In the genomic region with DNA sequence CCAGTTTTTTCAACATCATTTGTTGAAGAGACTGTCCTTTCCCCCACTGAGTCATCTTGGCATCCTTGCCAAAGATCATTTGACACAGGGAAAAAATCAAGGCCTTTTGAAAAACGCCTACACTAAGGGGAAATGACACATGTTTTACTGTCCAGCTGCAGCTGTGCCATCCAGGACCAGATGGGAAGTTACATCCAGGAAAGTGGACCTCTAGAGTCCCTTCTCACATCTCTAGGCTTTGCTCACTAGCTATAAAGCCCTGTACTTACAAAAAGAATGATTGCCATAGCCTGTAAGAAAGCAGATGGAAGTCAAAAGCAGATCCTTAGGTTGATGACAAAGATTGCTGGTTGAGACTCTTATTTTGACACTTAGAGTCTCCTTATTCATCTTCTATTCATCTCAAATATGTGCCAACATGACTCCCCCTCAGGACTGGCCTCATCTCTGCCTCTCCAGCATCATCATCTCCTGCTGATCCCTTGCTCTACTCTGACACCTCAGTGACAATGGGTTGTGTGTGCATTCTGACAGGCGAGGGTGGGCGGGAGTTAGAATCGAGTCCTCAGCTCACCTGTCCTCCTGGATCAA, we compare ENCODE assay signal across 13 cellular contexts. TPM values are rescaled to one million over a fixed set of nuclear protein-coding genes. Genes with fewer than 3 reads are reported as not detected.
DNase-seq lines count a peak whose midpoint lies in the region; ATAC-seq and TF ChIP-seq lines count a peak whose summit lies in the region.
"Had no signal": no experiment of that assay in that cellular context is flagged by ENCODE, and none has a peak within 500 bp of the region (broad histone marks: within the 10 kb centered on the region; RNA-seq: fewer than 3 reads in every experiment).

No MANE protein-coding gene starts in this region.

- H3K9me3 ChIP-seq in left ventricle myocardium inferior (replicated peaks): no peaks in the 10 kb centered on the region
- H3K9me3 ChIP-seq: BLaER1 had no signal

- no peak overlapping the region for H3K27ac Mint-ChIP-seq in activated naive CD4-positive, alpha-beta T cell treated with anti-CD3 and anti-CD28 coated beads, Interleukin-2, amount 50 U/mL, for 72 hours
- H3K27ac Mint-ChIP-seq: naive B cell had no signal

- no peak overlapping the region for H3K27ac ChIP-seq in left ventricle myocardium inferior (replicated peaks)
- H3K27ac ChIP-seq: BLaER1, SK-N-MC had no signal

- no peak overlapping the region for H3K4me3 ChIP-seq in left ventricle myocardium inferior
- H3K4me3 ChIP-seq: BLaER1, SK-N-MC had no signal

- peak; percentile 60 to 78 for ATAC-seq in activated naive CD4-positive, alpha-beta T cell treated with anti-CD3 and anti-CD28 coated beads, Interleukin-2, amount 50 U/mL, for 72 hours

- TF ChIP-seq CTCF in left ventricle myocardium inferior (IDR thresholded peaks at IDR 0.05; ENCODE audit: borderline replicate concordance): no peak

- intact Hi-C loops in left ventricle myocardium inferior (cut with micrococcal nuclease): no loop called here

- DNase-seq in activated naive CD4-positive, alpha-beta T cell treated with anti-CD3 and anti-CD28 coated beads, Interleukin-2, amount 50 U/mL, for 72 hours (ENCODE audit: low spot score in 2 of 2): no peak
- no peak for DNase-seq in activated naive CD4-positive, alpha-beta T cell treated with anti-CD3 and anti-CD28 coated beads, Interleukin-2, amount 50 U/mL, for 16 hours
- peak; percentile 47 to 75 for DNase-seq in SW 1271 (lab: John Stamatoyannopoulos, UW)
- DNase-seq in fibroblast of the conjunctiva (ENCODE audit: low read depth): peak; percentile 38
- DNase-seq in stromal cell of bone marrow (ENCODE audit: low read depth): peak; percentile 72
- no peak for DNase-seq in left ventricle myocardium inferior
- DNase-seq in NCI-H128 (lab: John Stamatoyannopoulos, UW; ENCODE audit: unreplicated experiment): no peak
- no peak for DNase-seq in NCI-H510A (lab: John Stamatoyannopoulos, UW)
- DNase-seq: naive B cell; stimulated activated CD4-positive, alpha-beta T cell treated with anti-CD3 and anti-CD28 coated beads, Interleukin-15, amount 100 ng/mL, for 24 hours; stimulated activated naive CD4-positive, alpha-beta T cell had no signal

- no peaks in the 10 kb centered on the region for H3K9me3 Mint-ChIP-seq in activated naive CD4-positive, alpha-beta T cell treated with anti-CD3 and anti-CD28 coated beads, Interleukin-2, amount 50 U/mL, for 72 hours

- peaks cover 7% of the 10 kb centered on the region for H3K4me1 ChIP-seq in left ventricle myocardium inferior
- H3K4me1 ChIP-seq: BLaER1 had no signal

- H3K36me3 ChIP-seq in left ventricle myocardium inferior: no peaks in the 10 kb centered on the region
- H3K36me3 ChIP-seq: BLaER1 had no signal

- H3K36me3 Mint-ChIP-seq in activated naive CD4-positive, alpha-beta T cell treated with anti-CD3 and anti-CD28 coated beads, Interleukin-2, amount 50 U/mL, for 72 hours: no peaks in the 10 kb centered on the region
- H3K36me3 Mint-ChIP-seq: naive B cell had no signal

- no peaks in the 10 kb centered on the region for H3K27me3 ChIP-seq in left ventricle myocardium inferior (ENCODE audit: low read depth)
- H3K27me3 ChIP-seq: BLaER1 had no signal

RNA-seq across cellular contexts. Expression of a gene that starts 22.8 kb away (rescaled TPM):
- 1 to 10 TPM; 1.7 to 6.1 TPM for total RNA-seq in activated naive CD4-positive, alpha-beta T cell treated with anti-CD3 and anti-CD28 coated beads, Interleukin-2, amount 50 U/mL, for 72 hours
- total RNA-seq in left ventricle myocardium inferior: 22.2 TPM

RNA-seq across cellular contexts. Expression of a gene that starts 49.8 kb away (rescaled TPM):
- total RNA-seq in activated naive CD4-positive, alpha-beta T cell treated with anti-CD3 and anti-CD28 coated beads, Interleukin-2, amount 50 U/mL, for 72 hours: 10 to 100 TPM in 1 of 2 donors, 1 to 10 TPM in 1; 7.4 to 10.4 TPM
- 2.7 TPM for total RNA-seq in left ventricle myocardium inferior

Comparison
In these comparisons a context has a peak if more than half of its experiments do, and no peak if none do; other contexts are left out.
1. DNase-seq: peak in SW 1271 (2 of 2), fibroblast of the conjunctiva (single experiment) and stromal cell of bone marrow (single experiment); none in activated naive CD4-positive, alpha-beta T cell treated with anti-CD3 and anti-CD28 coated beads, Interleukin-2, amount 50 U/mL, for 72 hours (0 of 2), activated naive CD4-positive, alpha-beta T cell treated with anti-CD3 and anti-CD28 coated beads, Interleukin-2, amount 50 U/mL, for 16 hours (single experiment), left ventricle myocardium inferior (single experiment), NCI-H128 (single experiment) and NCI-H510A (single experiment).